Comparison of ENCODE assay signal across 15 cellular contexts in genomic region chr1:175873290-175873689, GRCh38.
A peak's percentile ranks its signal among the peaks of the same experiment; 100 is the strongest.
DNase-seq lines count a peak whose midpoint lies in the region; ATAC-seq lines count a peak whose summit lies in the region.
"Had no signal": no experiment of that assay in that cellular context is flagged by ENCODE, and none has a peak within 500 bp of the region (broad histone marks: within the 10 kb centered on the region; RNA-seq: fewer than 3 reads in every experiment).

No MANE protein-coding gene starts in this region.

- WGBS in aorta, 2 donors, result 91% methylated on average over 3 of the region's 3 CpGs

- no peaks in the 10 kb centered on the region for H3K36me3 ChIP-seq in aorta (ENCODE audit: control insufficient read depth in 1 of 2, insufficient read depth in 2 of 2, low read length in 1 of 2)
- H3K36me3 ChIP-seq: heart right ventricle, left ventricle myocardium inferior had no signal

- no peaks in the 10 kb centered on the region for H3K27me3 ChIP-seq in aorta (ENCODE audit: control insufficient read depth in 1 of 2, insufficient read depth in 2 of 2, low read length in 1 of 2)
- H3K27me3 ChIP-seq: heart right ventricle had no signal

- peak; percentile 69 for ATAC-seq in GM18858 (IDR thresholded peaks at IDR 0.05; ENCODE audit: unreplicated experiment)
- peak; percentile 56 for ATAC-seq in GM21367 (IDR thresholded peaks at IDR 0.05; ENCODE audit: unreplicated experiment)
- peak; percentile 80 for ATAC-seq in HG02938 (IDR thresholded peaks at IDR 0.05; ENCODE audit: unreplicated experiment)
- ATAC-seq in HG03520 (IDR thresholded peaks at IDR 0.05; ENCODE audit: unreplicated experiment), result peak; percentile 60
- no peak for ATAC-seq in aorta (ENCODE audit: low FRiP score)
- ATAC-seq: heart right ventricle; natural killer cell treated with Interleukin-12 subunit alpha and Interleukin-12 subunit beta and Interleukin-15 and Interleukin-18, amount 100 ng/mL, for 72 hours had no signal

- intact Hi-C loops in aorta (cut with DNase I), result no loop called here

- no peaks in the 10 kb centered on the region for H3K4me1 ChIP-seq in aorta (ENCODE audit: control insufficient read depth in 1 of 2, insufficient read depth in 2 of 2, low read length in 2 of 2)

- H3K4me3 ChIP-seq in aorta (ENCODE audit: low read length in 2 of 2), result no peak overlapping the region
- H3K4me3 ChIP-seq: heart right ventricle, left ventricle myocardium inferior had no signal

- H3K9me3 ChIP-seq in aorta (ENCODE audit: control insufficient read depth, low read length), result no peaks in the 10 kb centered on the region
- H3K9me3 ChIP-seq: heart right ventricle, left ventricle myocardium inferior had no signal

- no peak overlapping the region for H3K27ac ChIP-seq in aorta (ENCODE audit: low read depth in 1 of 2, low read length in 2 of 2)
- H3K27ac ChIP-seq: heart right ventricle, left ventricle myocardium inferior had no signal

- DNase-seq in aorta, result no peak
- DNase-seq in hepatic stellate cell (ENCODE audit: low spot score), result no peak
- DNase-seq in SW 1271 (lab: John Stamatoyannopoulos, UW), result no peak
- no peak for DNase-seq in activated CD4-positive, CD25-positive, alpha-beta regulatory T cell treated with anti-CD3 and anti-CD28 coated beads, Interleukin-2, amount 50 U/mL, for 72 hours
- DNase-seq: DMS53, heart right ventricle, left ventricle myocardium inferior, NCI-H1694 treated with DMSO at 0.1 percent for 48 hours, NCI-H774, SHP77 had no signal
